23 cellular contexts compared by ENCODE assay signal in the genomic region with DNA sequence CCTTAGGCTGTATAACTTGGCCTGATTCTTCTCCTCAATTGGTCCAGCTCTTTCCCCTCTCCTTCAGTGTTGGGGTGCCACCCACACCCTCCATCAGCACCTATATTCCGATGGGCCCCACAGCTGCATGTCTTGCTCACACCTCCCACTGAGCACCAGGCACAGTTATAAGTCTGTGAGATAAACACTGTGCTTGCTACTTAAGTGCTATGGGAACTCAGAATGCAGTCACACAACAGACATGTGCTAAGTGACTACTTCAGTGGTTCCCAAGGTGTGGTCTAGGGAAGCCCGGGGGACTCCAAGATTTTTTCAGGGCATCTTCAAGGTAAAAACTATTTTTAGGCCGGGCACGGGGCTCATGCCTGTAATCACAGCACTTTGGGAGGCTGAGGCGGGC. TPM values are rescaled to one million over a fixed set of nuclear protein-coding genes. Genes with fewer than 3 reads are reported as not detected.
A peak's percentile ranks its signal among the peaks of the same experiment; 100 is the strongest.
DNase-seq lines count a peak whose midpoint lies in the region; ATAC-seq and TF ChIP-seq lines count a peak whose summit lies in the region.
"Had no signal": no experiment of that assay in that cellular context is flagged by ENCODE, and none has a peak within 500 bp of the region (broad histone marks: within the 10 kb centered on the region; RNA-seq: fewer than 3 reads in every experiment).

No MANE protein-coding gene starts in this region.

- peaks cover 85% of the 10 kb centered on the region for H3K79me2 ChIP-seq in SU-DHL-6 (ENCODE audit: insufficient read depth, low read length)
- H3K79me2 ChIP-seq: parathyroid adenoma had no signal

- peak overlapping the region; percentile 99 for H3K4me2 ChIP-seq in SU-DHL-6 (ENCODE audit: low read depth, low read length, poor library complexity, severe bottlenecking)
- H3K4me2 ChIP-seq: SK-N-SH had no signal

- H3K27ac Mint-ChIP-seq in T-helper 1 cell treated with Interleukin-12 subunit alpha and Interleukin-12 subunit beta and Interleukin-4 antibody, amounts not matched to agents 30 μg/mL and 1 μg/mL, for 36 hours, result peak overlapping the region; percentile 73
- H3K27ac Mint-ChIP-seq in CD4-positive, alpha-beta T cell, result peak overlapping the region; percentile 99
- peak overlapping the region; percentile 56 for H3K27ac Mint-ChIP-seq in central memory CD8-positive, alpha-beta T cell (ENCODE audit: low read depth)
- H3K27ac Mint-ChIP-seq: WTC11 had no signal

- H3K36me3 Mint-ChIP-seq in T-helper 1 cell treated with Interleukin-12 subunit alpha and Interleukin-12 subunit beta and Interleukin-4 antibody, amounts not matched to agents 30 μg/mL and 1 μg/mL, for 36 hours (ENCODE audit: low read depth), result peaks cover 34% of the 10 kb centered on the region
- H3K36me3 Mint-ChIP-seq in CD4-positive, alpha-beta T cell (ENCODE audit: low read depth), result peaks cover 58% of the 10 kb centered on the region
- peaks cover 24% of the 10 kb centered on the region for H3K36me3 Mint-ChIP-seq in central memory CD8-positive, alpha-beta T cell (ENCODE audit: insufficient read depth)
- H3K36me3 Mint-ChIP-seq: WTC11 had no signal

- intact Hi-C loops in CD4-positive, alpha-beta T cell (cut with DNase I, micrococcal nuclease), result no loop called here
- intact Hi-C loops in upper lobe of right lung (cut with DNase I), result no loop called here

- H3K4me1 Mint-ChIP-seq in T-helper 1 cell treated with Interleukin-12 subunit alpha and Interleukin-12 subunit beta and Interleukin-4 antibody, amounts not matched to agents 30 μg/mL and 1 μg/mL, for 36 hours (ENCODE audit: low read depth), result peaks cover 57% of the 10 kb centered on the region
- peaks cover 66% of the 10 kb centered on the region for H3K4me1 Mint-ChIP-seq in CD4-positive, alpha-beta T cell (ENCODE audit: low read depth)
- peaks cover 57% of the 10 kb centered on the region for H3K4me1 Mint-ChIP-seq in central memory CD8-positive, alpha-beta T cell

- no peaks in the 10 kb centered on the region for H4K20me1 ChIP-seq in SU-DHL-6 (ENCODE audit: low read depth, low read length)

- H3K27me3 Mint-ChIP-seq in T-helper 1 cell treated with Interleukin-12 subunit alpha and Interleukin-12 subunit beta and Interleukin-4 antibody, amounts not matched to agents 30 μg/mL and 1 μg/mL, for 36 hours (ENCODE audit: low read depth), result no peaks in the 10 kb centered on the region
- H3K27me3 Mint-ChIP-seq in CD4-positive, alpha-beta T cell, result no peaks in the 10 kb centered on the region
- no peaks in the 10 kb centered on the region for H3K27me3 Mint-ChIP-seq in central memory CD8-positive, alpha-beta T cell

- H3K4me3 Mint-ChIP-seq in T-helper 1 cell treated with Interleukin-12 subunit alpha and Interleukin-12 subunit beta and Interleukin-4 antibody, amounts not matched to agents 30 μg/mL and 1 μg/mL, for 36 hours, result no peak overlapping the region
- H3K4me3 Mint-ChIP-seq in CD4-positive, alpha-beta T cell, result peak overlapping the region; percentile 62
- no peak overlapping the region for H3K4me3 Mint-ChIP-seq in central memory CD8-positive, alpha-beta T cell
- H3K4me3 Mint-ChIP-seq: neural crest cell, WTC11 had no signal

- 91 to 94% methylated on average over 5 of the region's 5 CpGs for WGBS in upper lobe of left lung, 2 donors

- no peak for TF ChIP-seq CTCF in CD4-positive, alpha-beta T cell (IDR thresholded peaks at IDR 0.05)
- TF ChIP-seq CTCF in SU-DHL-6 (IDR thresholded peaks at IDR 0.05; ENCODE audit: insufficient read depth, low read length, poor library complexity, severe bottlenecking), result no peak
- no peak for TF ChIP-seq CTCF in upper lobe of left lung (IDR thresholded peaks at IDR 0.05)
- TF ChIP-seq CTCF in upper lobe of right lung (IDR thresholded peaks at IDR 0.05), result no peak

- H3K4me3 ChIP-seq in SU-DHL-6 (ENCODE audit: insufficient read depth, low read length, poor library complexity, severe bottlenecking) (no peak overlapping the region), upper lobe of left lung (no peak overlapping the region), upper lobe of right lung (no peak overlapping the region)
- H3K4me3 ChIP-seq: body of pancreas, mucosa of descending colon, right atrium auricular region, transverse colon had no signal

- TF ChIP-seq EP300 in upper lobe of left lung (IDR thresholded peaks at IDR 0.05), result no peak

- no peak for TF ChIP-seq POLR2A in upper lobe of left lung (IDR thresholded peaks at IDR 0.05)

- H3K27ac ChIP-seq in CD4-positive, alpha-beta T cell (ENCODE audit: low read depth, low read length), result no peak overlapping the region
- peak overlapping the region; percentile 98 for H3K27ac ChIP-seq in SU-DHL-6 (ENCODE audit: low read depth, low read length)
- no peak overlapping the region for H3K27ac ChIP-seq in upper lobe of left lung
- no peak overlapping the region for H3K27ac ChIP-seq in upper lobe of right lung
- H3K27ac ChIP-seq: 22Rv1, body of pancreas, HL-60, parathyroid adenoma, right atrium auricular region, transverse colon had no signal

- H3K9me3 ChIP-seq in CD4-positive, alpha-beta T cell (ENCODE audit: control insufficient read depth, low read length), result no peaks in the 10 kb centered on the region
- H3K9me3 ChIP-seq in SU-DHL-6 (ENCODE audit: insufficient read depth, low read length) (no peaks in the 10 kb centered on the region), upper lobe of left lung (no peaks in the 10 kb centered on the region), upper lobe of right lung (no peaks in the 10 kb centered on the region)
- H3K9me3 ChIP-seq: body of pancreas, mucosa of descending colon, right atrium auricular region, SK-N-SH, transverse colon had no signal

- no peaks in the 10 kb centered on the region for H3K9me2 ChIP-seq in SU-DHL-6 (replicated peaks; ENCODE audit: insufficient read depth, low read length)
- H3K9me2 ChIP-seq: SK-N-SH had no signal

- H3K36me3 ChIP-seq in SU-DHL-6 (ENCODE audit: low read length) (no peaks in the 10 kb centered on the region), upper lobe of left lung (no peaks in the 10 kb centered on the region), upper lobe of right lung (no peaks in the 10 kb centered on the region)
- H3K36me3 ChIP-seq: right atrium auricular region, transverse colon had no signal

- POLR2A ChIA-PET in CD4-positive, alpha-beta T cell (lab: Charles Lee), result interaction anchor here (1.1 kb wide), 1 partner anchor 68 kb away, joined by 3 read pairs; a partner anchor contains a TSS

- H3K9me3 Mint-ChIP-seq in T-helper 1 cell treated with Interleukin-12 subunit alpha and Interleukin-12 subunit beta and Interleukin-4 antibody, amounts not matched to agents 30 μg/mL and 1 μg/mL, for 36 hours, result no peaks in the 10 kb centered on the region
- no peaks in the 10 kb centered on the region for H3K9me3 Mint-ChIP-seq in CD4-positive, alpha-beta T cell
- H3K9me3 Mint-ChIP-seq in central memory CD8-positive, alpha-beta T cell, result no peaks in the 10 kb centered on the region
- H3K9me3 Mint-ChIP-seq: neural crest cell, WTC11 had no signal

- H3K27me3 ChIP-seq in CD4-positive, alpha-beta T cell (ENCODE audit: control insufficient read depth, insufficient read depth, low read length), result no peaks in the 10 kb centered on the region
- no peaks in the 10 kb centered on the region for H3K27me3 ChIP-seq in SU-DHL-6 (ENCODE audit: low read length)
- H3K27me3 ChIP-seq in upper lobe of left lung, result no peaks in the 10 kb centered on the region
- H3K27me3 ChIP-seq in upper lobe of right lung, result no peaks in the 10 kb centered on the region
- H3K27me3 ChIP-seq: body of pancreas, right atrium auricular region, transverse colon had no signal

- ATAC-seq in CD4-positive, alpha-beta T cell (ENCODE audit: poor library complexity), result no peak
- ATAC-seq in central memory CD8-positive, alpha-beta T cell (replicated peaks; ENCODE audit: extremely low read depth, poor library complexity, severe bottlenecking), result no peak
- ATAC-seq in upper lobe of left lung (ENCODE audit: low FRiP score in 2 of 2), result no peak
- ATAC-seq in upper lobe of right lung, result no peak
- ATAC-seq: body of pancreas, mucosa of descending colon, WTC11 had no signal

- H3K9ac ChIP-seq in SU-DHL-6 (ENCODE audit: low read length), result peak overlapping the region; percentile 29
- H3K9ac ChIP-seq: parathyroid adenoma, SK-N-SH had no signal

- CTCF ChIA-PET in CD4-positive, alpha-beta T cell (lab: Charles Lee), result no interaction called here

- no peak overlapping the region for H2AFZ ChIP-seq in SU-DHL-6 (ENCODE audit: low read depth, low read length, severe bottlenecking)
- H2AFZ ChIP-seq: parathyroid adenoma had no signal

- DNase-seq in T-helper 1 cell, result no peak
- DNase-seq in CD4-positive, alpha-beta T cell, result no peak
- no peak for DNase-seq in central memory CD8-positive, alpha-beta T cell (ENCODE audit: low spot score in 2 of 2)
- no peak for DNase-seq in upper lobe of left lung
- DNase-seq in upper lobe of right lung, result no peak
- DNase-seq in midbrain (lab: John Stamatoyannopoulos, UW), result no peak
- DNase-seq: body of pancreas, GF-D8, HCEC 1CT, islet precursor cell, mucosa of descending colon, NCI-H1092 treated with DMSO at 0.1 percent for 48 hours, NCI-H2029, SK-N-SH, transverse colon had no signal

- peaks cover 56% of the 10 kb centered on the region for H3F3A ChIP-seq in SU-DHL-6 (ENCODE audit: insufficient read depth)

- peaks cover 13 to 27% (median 19%) of the 10 kb centered on the region in 4 donors for H3K4me1 ChIP-seq in upper lobe of left lung
- H3K4me1 ChIP-seq in upper lobe of right lung, result peaks cover 8% of the 10 kb centered on the region
- H3K4me1 ChIP-seq: body of pancreas, parathyroid adenoma had no signal

RNA-seq across cellular contexts. Expression of a gene that starts 7.3 kb away (rescaled TPM):
- total RNA-seq in CD4-positive, alpha-beta T cell, result 10 to 100 TPM; 70.2 to 71.0 TPM
- total RNA-seq in upper lobe of left lung (1 to 10 TPM; 1.4 to 5.7 (median 2.6) TPM), upper lobe of right lung (2.1 TPM)

Comparison
In these comparisons a context has a peak if more than half of its experiments do, and no peak if none do; other contexts are left out.
1. RNA of a gene that starts 7.3 kb away (total RNA-seq): 70.2 to 71.0 TPM in CD4-positive, alpha-beta T cell; 1.4 to 5.7 TPM in upper lobe of left lung and 2.1 TPM in upper lobe of right lung (single experiment); every median in the first group is over 10 times any median in the second.
2. Peak in every context shown above with its lines, with median percentiles within 50 percentile points of each other: H3K27ac Mint-ChIP-seq.